15 cellular contexts compared by ENCODE assay signal in the genomic region with DNA sequence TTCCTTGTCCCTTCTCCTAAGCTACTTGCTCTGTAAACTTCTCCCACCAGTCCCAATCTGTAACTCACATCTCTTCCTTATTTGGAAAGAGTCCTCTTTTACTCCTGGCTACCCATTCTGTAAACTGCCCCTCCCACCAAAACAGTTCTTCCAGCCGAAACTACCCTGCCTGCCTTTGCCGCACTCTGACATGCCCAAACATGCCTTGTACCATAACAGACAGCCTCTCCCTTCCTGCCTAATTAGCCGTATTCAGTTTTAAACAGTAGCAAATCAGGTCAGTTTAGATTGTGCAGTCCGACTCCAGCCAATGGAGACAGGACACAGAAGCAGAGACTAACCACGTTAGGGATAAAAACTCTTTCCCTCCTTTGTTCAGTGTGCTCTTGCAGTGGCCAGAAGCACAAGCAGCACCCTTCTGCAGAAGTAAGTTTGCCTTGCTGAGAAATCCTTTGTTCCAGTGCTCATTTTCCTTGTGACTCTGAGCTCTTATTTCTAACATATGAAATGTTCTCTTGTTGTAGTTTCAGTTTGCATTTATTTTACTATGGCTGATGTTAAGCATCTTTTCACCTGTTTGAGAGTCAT. TPM values are rescaled to one million over a fixed set of nuclear protein-coding genes. Genes with fewer than 3 reads are reported as not detected.
A peak's percentile ranks its signal among the peaks of the same experiment; 100 is the strongest.
DNase-seq lines count a peak whose midpoint lies in the region; ATAC-seq and TF ChIP-seq lines count a peak whose summit lies in the region.
"Had no signal": no experiment of that assay in that cellular context is flagged by ENCODE, and none has a peak within 500 bp of the region (broad histone marks: within the 10 kb centered on the region; RNA-seq: fewer than 3 reads in every experiment).

No MANE protein-coding gene starts in this region.

- H3K27ac Mint-ChIP-seq in neural progenitor cell = no peak overlapping the region
- H3K27ac Mint-ChIP-seq: CD8-positive, alpha-beta T cell had no signal

- no TSS peak for BruUV-seq in HCT116 (replicated peaks; lab: Mats Ljungman, UMichigan)

- no peak for ATAC-seq in HCT116
- ATAC-seq in psoas muscle = no peak
- ATAC-seq: CD8-positive, alpha-beta T cell had no signal

- H2AFZ ChIP-seq in HCT116 (ENCODE audit: low read depth, low read length, poor library complexity, severe bottlenecking) (no peak overlapping the region), neural progenitor cell (replicated peaks) (peak overlapping the region; percentile 5)

- H3K9ac ChIP-seq in HCT116 (ENCODE audit: low read length) (no peak overlapping the region), neural progenitor cell (no peak overlapping the region)

- TF ChIP-seq CTCF in HCT116 (IDR thresholded peaks at IDR 0.05 in 2 of 3, conservative IDR thresholded peaks at IDR 0.05 in 1 of 3; ENCODE audit: borderline replicate concordance in 1 of 3, insufficient read depth in 1 of 3, low read depth in 2 of 3, low read length in 2 of 3) (no peak), neural progenitor cell (IDR thresholded peaks at IDR 0.05) (no peak), psoas muscle (IDR thresholded peaks at IDR 0.05) (no peak), ovary (IDR thresholded peaks at IDR 0.05) (no peak)

- H3K27ac ChIP-seq in HCT116 (ENCODE audit: low read depth, low read length) (no peak overlapping the region), neural progenitor cell (peak overlapping the region; percentile 48), psoas muscle (no peak overlapping the region), ovary (no peak overlapping the region)
- H3K27ac ChIP-seq: SK-N-MC had no signal

- H3K9me2 ChIP-seq in HCT116 (ENCODE audit: insufficient read depth) = no peaks in the 10 kb centered on the region

- H3K36me3 ChIP-seq in HCT116 (ENCODE audit: control insufficient read depth in 1 of 2, insufficient read depth in 2 of 2, low read length in 2 of 2) (no peaks in the 10 kb centered on the region), neural progenitor cell (no peaks in the 10 kb centered on the region), psoas muscle (ENCODE audit: insufficient read depth in 1 of 2, low read depth in 1 of 2) (no peaks in the 10 kb centered on the region), ovary (no peaks in the 10 kb centered on the region)

- TF ChIP-seq EP300 in ovary (IDR thresholded peaks at IDR 0.05) = no peak

- peaks cover 22 to 38% of the 10 kb centered on the region in 2 experiments; a peak in 3 of 4 replicates for H3K9me3 ChIP-seq in HCT116 (ENCODE audit: control insufficient read depth in 1 of 2, insufficient read depth in 1 of 2, low read depth in 1 of 2, low read length in 2 of 2)
- no peaks in the 10 kb centered on the region for H3K9me3 ChIP-seq in neural progenitor cell (ENCODE audit: low read depth)
- H3K9me3 ChIP-seq in psoas muscle = peaks cover 15% of the 10 kb centered on the region
- H3K9me3 ChIP-seq in ovary = peaks cover 2 to 3% of the 10 kb centered on the region in 2 donors

- RAD21 ChIA-PET in HCT116 (lab: Charles Lee; ENCODE audit: low non-redundant PET in 1 of 2, low total read pairs in 2 of 2, uncharacterized antibody in 2 of 2, unreplicated experiment in 2 of 2) = no interaction called here

- 74 to 80% (median 80%) methylated on average over 5 of the region's 5 CpGs for WGBS in psoas muscle, 3 donors
- 83 to 86% (median 85%) methylated on average over 5 of the region's 5 CpGs for WGBS in ovary, 3 donors

- H3K79me2 ChIP-seq in HCT116 (ENCODE audit: insufficient read depth, low read length) (no peaks in the 10 kb centered on the region), neural progenitor cell (ENCODE audit: low read depth) (peaks cover 7% of the 10 kb centered on the region)

- H3K4me2 ChIP-seq in HCT116 (ENCODE audit: low read length) (no peak overlapping the region), neural progenitor cell (peak overlapping the region; percentile 55)

- CTCF ChIA-PET in HCT116 (lab: Charles Lee) = no interaction called here

- no peak overlapping the region for H3K4me3 Mint-ChIP-seq in neural progenitor cell
- H3K4me3 Mint-ChIP-seq: CD8-positive, alpha-beta T cell had no signal

- no peak overlapping the region for H3K4me3 ChIP-seq in HCT116 (replicated peaks in 1 of 2; ENCODE audit: low read depth in 1 of 2, low read length in 2 of 2)
- H3K4me3 ChIP-seq in neural progenitor cell = peak overlapping the region; percentile 16
- H3K4me3 ChIP-seq in psoas muscle = no peak overlapping the region
- H3K4me3 ChIP-seq in ovary = no peak overlapping the region
- H3K4me3 ChIP-seq: SK-N-MC had no signal

- no peaks in the 10 kb centered on the region for H3K36me3 Mint-ChIP-seq in neural progenitor cell
- H3K36me3 Mint-ChIP-seq: CD8-positive, alpha-beta T cell had no signal

- peaks cover 32% of the 10 kb centered on the region for H3F3A ChIP-seq in neural progenitor cell (ENCODE audit: low read depth)

- intact Hi-C loops in HCT116 (cut with micrococcal nuclease) = no loop called here
- intact Hi-C loops in psoas muscle (cut with DNase I) = no loop called here
- intact Hi-C loops in ovary (cut with DNase I) = no loop called here

- H3K27me3 Mint-ChIP-seq in neural progenitor cell (ENCODE audit: insufficient read depth, low read depth) = peaks cover 7% of the 10 kb centered on the region

- no peaks in the 10 kb centered on the region for H3K27me3 ChIP-seq in HCT116 (ENCODE audit: insufficient read depth, low read length)
- no peaks in the 10 kb centered on the region for H3K27me3 ChIP-seq in neural progenitor cell
- H3K27me3 ChIP-seq in psoas muscle (ENCODE audit: insufficient read depth in 3 of 3, low read length in 2 of 3) = peaks cover 3 to 12% (median 5%) of the 10 kb centered on the region in 3 donors
- H3K27me3 ChIP-seq in ovary = no peaks in the 10 kb centered on the region

- H3K4me1 ChIP-seq in HCT116 (ENCODE audit: control insufficient read depth in 1 of 2, insufficient read depth in 2 of 2, low read length in 2 of 2) (no peaks in the 10 kb centered on the region), neural progenitor cell (peaks cover 41% of the 10 kb centered on the region), psoas muscle (no peaks in the 10 kb centered on the region), ovary (ENCODE audit: insufficient read depth) (peaks cover 1% of the 10 kb centered on the region)

- H4K20me1 ChIP-seq in HCT116 (ENCODE audit: insufficient read depth) (no peaks in the 10 kb centered on the region), neural progenitor cell (ENCODE audit: low read depth) (no peaks in the 10 kb centered on the region)

- TF ChIP-seq RAD21 in HCT116 (IDR thresholded peaks at IDR 0.05; ENCODE audit: low read depth) = no peak

- POLR2A ChIA-PET in HCT116 (lab: Charles Lee) = no interaction called here

- no peaks in the 10 kb centered on the region for H3K4me1 Mint-ChIP-seq in neural progenitor cell

- peaks cover 39% of the 10 kb centered on the region for H3K9me3 Mint-ChIP-seq in neural progenitor cell

- DNase-seq in HCT116 (ENCODE audit: low read depth, low spot score) (no peak), NCI-H69 (lab: John Stamatoyannopoulos, UW) (peak; percentile 24), dermis blood vessel endothelial cell (peak; percentile 2), neural progenitor cell (ENCODE audit: low spot score) (peak; percentile 18), psoas muscle (no peak), ovary (no peak), NCI-H2227 (lab: John Stamatoyannopoulos, UW; ENCODE audit: unreplicated experiment) (no peak)
- DNase-seq: CD8-positive, alpha-beta T cell; GOT3; NCI-H1436; NCI-H2029 treated with DMSO at 0.1 percent for 48 hours; NCI-H345; NCI-H526 treated with DMSO at 0.1 percent for 48 hours had no signal

- TF ChIP-seq POLR2A in HCT116 (IDR thresholded peaks at IDR 0.05; ENCODE audit: borderline replicate concordance, extremely low read depth, insufficient read depth, insufficient read length) (no peak), ovary (IDR thresholded peaks at IDR 0.05) (no peak)

TF ChIP-seq in HCT116, 20 proteins besides CTCF, POLR2A, EP300 and RAD21 (continues in another document):
- TF ChIP-seq EGR1 (IDR thresholded peaks at IDR 0.05; ENCODE audit: low read depth) (no peak), CBX3 (IDR thresholded peaks at IDR 0.05; ENCODE audit: low read depth) (peak; percentile 91)

RNA-seq across cellular contexts. Expression of gene GLT6D1, which starts 5.4 kb away (rescaled TPM):
- total RNA-seq in HCT116 (2021; ENCODE audit: unreplicated experiment) (not detected), dermis blood vessel endothelial cell (not detected in 2 replicates), neural progenitor cell (ENCODE audit: low replicate concordance) (0.12 and 0.80 TPM in 2 replicates), psoas muscle (not detected), ovary (not detected)
- not detected in 2 replicates for polyA plus RNA-seq in HCT116 (2012)
- polyA plus RNA-seq in psoas muscle (not detected), ovary (not detected)
- total RNA-seq: CD8-positive, alpha-beta T cell had no signal
- polyA plus RNA-seq: BJ had no signal

RNA-seq across cellular contexts. Expression of gene LCN9, which starts 18.4 kb away (rescaled TPM):
- total RNA-seq in HCT116 (2021; ENCODE audit: unreplicated experiment) (not detected), dermis blood vessel endothelial cell (not detected in 2 replicates), neural progenitor cell (ENCODE audit: low replicate concordance) (2.4 and 6.6 TPM in 2 replicates), psoas muscle (not detected), ovary (not detected)
- not detected in 2 replicates for polyA plus RNA-seq in HCT116 (2012)
- polyA plus RNA-seq in psoas muscle (not detected), ovary (not detected)
- total RNA-seq: CD8-positive, alpha-beta T cell had no signal
- polyA plus RNA-seq: BJ had no signal

RNA-seq across cellular contexts. Expression of gene SOHLH1, which starts 54.6 kb away (rescaled TPM):
- total RNA-seq in HCT116 (2021; ENCODE audit: unreplicated experiment) (not detected), dermis blood vessel endothelial cell (0.05 TPM in 1 of 2 replicates, not detected in the other), neural progenitor cell (ENCODE audit: low replicate concordance) (not detected in 2 replicates), psoas muscle (not detected), ovary (under 1 TPM in 1 of 7 donors, not detected in 6; 0.17 TPM)
- polyA plus RNA-seq in HCT116 (2012) = not detected in 2 replicates
- polyA plus RNA-seq in psoas muscle (not detected), ovary (under 1 TPM in 1 of 2 donors, not detected in 1; 0.36 TPM)
- total RNA-seq: CD8-positive, alpha-beta T cell had no signal
- polyA plus RNA-seq: BJ had no signal

RNA-seq across cellular contexts. Expression of gene KCNT1, which starts 57.3 kb away (rescaled TPM):
- total RNA-seq in HCT116 (2021; ENCODE audit: unreplicated experiment) (0.17 TPM), dermis blood vessel endothelial cell (not detected in 2 replicates), neural progenitor cell (ENCODE audit: low replicate concordance) (not detected in 2 replicates), psoas muscle (10 to 100 TPM; 10.3 to 15.0 (median 12.4) TPM), ovary (10 to 100 TPM in 2 of 7 donors, 1 to 10 TPM in 4, under 1 TPM in 1; 0.83 to 12.0 (median 6.4) TPM)
- 0.18 and 0.25 TPM in 2 replicates for polyA plus RNA-seq in HCT116 (2012)
- polyA plus RNA-seq in psoas muscle (1 to 10 TPM; 1.1 to 3.1 (median 1.6) TPM), ovary (1 to 10 TPM; 1.9 to 2.0 TPM)
- total RNA-seq: CD8-positive, alpha-beta T cell had no signal
- polyA plus RNA-seq: BJ had no signal

Comparison
In these comparisons a context has a peak if more than half of its experiments do, and no peak if none do; other contexts are left out.
1. DNase-seq: peak in NCI-H69 (single experiment), dermis blood vessel endothelial cell (single experiment) and neural progenitor cell (single experiment); none in HCT116 (single experiment), psoas muscle (0 of 2), ovary (0 of 5) and NCI-H2227 (single experiment).